12 cellular contexts compared by ENCODE assay signal in genomic region chr9:106784076-106784475, GRCh38.
DNase-seq lines count a peak whose midpoint lies in the region; ATAC-seq and TF ChIP-seq lines count a peak whose summit lies in the region.
"Had no signal": no experiment of that assay in that cellular context is flagged by ENCODE, and none has a peak within 500 bp of the region (broad histone marks: within the 10 kb centered on the region; RNA-seq: fewer than 3 reads in every experiment).

No MANE protein-coding gene starts in this region.

- H3K27ac ChIP-seq in mesendoderm (ENCODE audit: low read depth, low read length), result no peak overlapping the region
- peak overlapping the region; percentile 83 for H3K27ac ChIP-seq in smooth muscle cell (ENCODE audit: low read depth)

- no peaks in the 10 kb centered on the region for H3K79me1 ChIP-seq in mesendoderm (ENCODE audit: low read length)

- H3K4ac ChIP-seq in mesendoderm (ENCODE audit: low read depth, low read length), result no peak overlapping the region

- no peaks in the 10 kb centered on the region for H4K20me1 ChIP-seq in smooth muscle cell (ENCODE audit: low read depth)

- no peaks in the 10 kb centered on the region for H3K9me3 ChIP-seq in smooth muscle cell (replicated peaks; ENCODE audit: low read depth)
- H3K9me3 ChIP-seq: HAP-1 had no signal

- H3K4me2 ChIP-seq in mesendoderm (ENCODE audit: low read length) (no peak overlapping the region), smooth muscle cell (peak overlapping the region; percentile 57)

- H3K56ac ChIP-seq in mesendoderm (ENCODE audit: low read length), result no peak overlapping the region

- no peaks in the 10 kb centered on the region for H3K4me1 ChIP-seq in mesendoderm (ENCODE audit: control insufficient read depth, low read depth, low read length)
- H3K4me1 ChIP-seq in smooth muscle cell (ENCODE audit: low read depth), result peaks cover 9% of the 10 kb centered on the region
- H3K4me1 ChIP-seq: HAP-1 had no signal

- no peaks in the 10 kb centered on the region for H3K27me3 ChIP-seq in mesendoderm (ENCODE audit: insufficient read depth, low read length, poor library complexity)
- H3K27me3 ChIP-seq in smooth muscle cell (ENCODE audit: low read depth), result no peaks in the 10 kb centered on the region

- no peak overlapping the region for H2BK15ac ChIP-seq in mesendoderm (replicated peaks; ENCODE audit: low read depth)

- WGBS in mesendoderm (ENCODE audit: extremely low coverage, insufficient coverage, low lambda C conversion rate), result no CpG with 5 or more reads among the region's 3 CpGs
- 3% methylated on average over 3 of the region's 3 CpGs for WGBS in smooth muscle cell (ENCODE audit: low lambda C conversion rate)

- no peak overlapping the region for H2BK5ac ChIP-seq in mesendoderm (ENCODE audit: low read length)

- DNase-seq in M059J (ENCODE audit: low read depth) (peak; percentile 21), cardiac fibroblast (ENCODE audit: low read depth in 2 of 2) (peak; percentile 44 to 52), mesendoderm (peak; percentile 63), smooth muscle cell (lab: John Stamatoyannopoulos, UW; ENCODE audit: unreplicated experiment) (no peak), NCI-H2081 treated with DMSO at 0.1 percent for 48 hours (lab: John Stamatoyannopoulos, UW) (no peak), NCI-H1105 (lab: John Stamatoyannopoulos, UW) (no peak)
- DNase-seq: C1 segment of cervical spinal cord, DMS153, NCI-H1048, SIG-M5 had no signal

- H4K8ac ChIP-seq in mesendoderm (ENCODE audit: low read depth, low read length), result no peak overlapping the region

- H3K9ac ChIP-seq in mesendoderm (ENCODE audit: low read length) (no peak overlapping the region), smooth muscle cell (ENCODE audit: low read depth) (peak overlapping the region; percentile 36)

- no peak overlapping the region for H2BK120ac ChIP-seq in mesendoderm (ENCODE audit: low read depth, low read length)

- H3K18ac ChIP-seq in mesendoderm (ENCODE audit: low read length), result no peak overlapping the region

- no peaks in the 10 kb centered on the region for H3F3A ChIP-seq in smooth muscle cell (ENCODE audit: low read depth)

- TF ChIP-seq CTCF in cardiac fibroblast (IDR thresholded peaks at IDR 0.05; ENCODE audit: low read depth, low read length) (no peak), smooth muscle cell (IDR thresholded peaks at IDR 0.05; ENCODE audit: borderline replicate concordance, insufficient read depth, poor library complexity, severe bottlenecking) (no peak)

- H4K5ac ChIP-seq in mesendoderm (ENCODE audit: low read length), result no peak overlapping the region

- H2AK5ac ChIP-seq in mesendoderm (ENCODE audit: low read length), result no peak overlapping the region

- H3K4me3 ChIP-seq in cardiac fibroblast (replicated peaks in 1 of 2; ENCODE audit: low read depth in 2 of 2, low read length in 2 of 2), result no peak overlapping the region
- no peak overlapping the region for H3K4me3 ChIP-seq in mesendoderm (ENCODE audit: low read length)
- no peak overlapping the region for H3K4me3 ChIP-seq in smooth muscle cell
- H3K4me3 ChIP-seq: HAP-1 had no signal

- ATAC-seq in HG03045 (IDR thresholded peaks at IDR 0.05; ENCODE audit: unreplicated experiment), result no peak

- H3K36me3 ChIP-seq in mesendoderm (ENCODE audit: control insufficient read depth, insufficient read depth, low read length) (no peaks in the 10 kb centered on the region), smooth muscle cell (ENCODE audit: low read depth) (no peaks in the 10 kb centered on the region)
- H3K36me3 ChIP-seq: HAP-1 had no signal

- no peaks in the 10 kb centered on the region for H3K79me2 ChIP-seq in mesendoderm (ENCODE audit: control insufficient read depth, insufficient read depth, low read length)
- H3K79me2 ChIP-seq in smooth muscle cell (ENCODE audit: low read depth), result no peaks in the 10 kb centered on the region

- no peak overlapping the region for H3K23ac ChIP-seq in mesendoderm (ENCODE audit: low read length)

- no peak overlapping the region for H2AFZ ChIP-seq in smooth muscle cell (ENCODE audit: low read depth)

Comparison
In these comparisons a context has a peak if more than half of its experiments do, and no peak if none do; other contexts are left out.
1. DNase-seq: peak in M059J (single experiment), cardiac fibroblast (2 of 2) and mesendoderm (single experiment); none in smooth muscle cell (single experiment), NCI-H2081 treated with DMSO at 0.1 percent for 48 hours (single experiment) and NCI-H1105 (single experiment).